Comparison of ENCODE assay signal across 17 cellular contexts in the genomic region with DNA sequence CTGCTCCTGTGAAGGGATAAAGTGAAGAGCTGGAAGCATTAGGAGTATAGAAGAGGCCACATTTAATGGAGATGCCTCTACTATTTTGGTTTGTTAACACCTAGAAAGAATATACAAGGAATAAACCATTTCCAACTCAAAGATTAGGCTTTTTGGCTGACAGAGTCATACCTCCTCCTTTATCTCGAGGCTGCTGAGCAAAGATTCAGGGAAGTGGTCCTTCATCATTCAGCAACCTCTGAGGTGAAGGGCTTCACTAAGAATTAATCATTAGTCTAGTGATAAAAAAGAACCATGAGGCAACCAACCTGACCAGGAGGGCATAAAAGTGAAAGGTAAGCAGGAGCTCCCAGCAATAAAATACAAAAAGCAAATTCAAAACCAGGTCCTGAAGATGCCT. TPM values are rescaled to one million over a fixed set of nuclear protein-coding genes. Genes with fewer than 3 reads are reported as not detected.
DNase-seq lines count a peak whose midpoint lies in the region; ATAC-seq, FAIRE-seq and TF ChIP-seq lines count a peak whose summit lies in the region.
"Had no signal": no experiment of that assay in that cellular context is flagged by ENCODE, and none has a peak within 500 bp of the region (broad histone marks: within the 10 kb centered on the region; RNA-seq: fewer than 3 reads in every experiment).

No MANE protein-coding gene starts in this region.

- POLR2A ChIA-PET in K562 (lab: Yijun Ruan, JAX) = interaction anchor here (0.7 to 1.7 kb wide), 3 partner anchors 8 to 14 kb away, joined by 3 to 11 read pairs (median 4); no protein-coding TSS in a partner anchor
- POLR2A ChIA-PET in T-cell (lab: Charles Lee) = no interaction called here

- peak; percentile 23; the same call in 2 of the 3 replicates for ATAC-seq in K562
- no peak for ATAC-seq in T-cell (replicated peaks in 1 of 4)
- ATAC-seq in GM21737 (IDR thresholded peaks at IDR 0.05; ENCODE audit: unreplicated experiment) = no peak

- H4K20me1 ChIP-seq in BLaER1 treated with 17β-estradiol and CSF1 and Interleukin-3, amounts not matched to agents 10 nM and 100 nM = peaks cover 0 to 98% (median 22%) of the 10 kb centered on the region in 11 experiments; a peak in 12 of 22 replicates
- H4K20me1 ChIP-seq in KMS-11 (ENCODE audit: insufficient read depth) = no peaks in the 10 kb centered on the region
- no peaks in the 10 kb centered on the region for H4K20me1 ChIP-seq in K562 (replicated peaks; ENCODE audit: control insufficient read depth, insufficient read depth, low read length)

- H3K9me3 Mint-ChIP-seq in T-cell = no peaks in the 10 kb centered on the region
- H3K9me3 Mint-ChIP-seq: CD8-positive, alpha-beta memory T cell; IgD-negative memory B cell had no signal

- no peaks in the 10 kb centered on the region for H3K27me3 Mint-ChIP-seq in T-cell
- H3K27me3 Mint-ChIP-seq: CD8-positive, alpha-beta memory T cell had no signal

- H3K27ac Mint-ChIP-seq in T-cell = no peak overlapping the region
- H3K27ac Mint-ChIP-seq: CD14-positive monocyte, IgD-negative memory B cell had no signal

- peaks cover 33% of the 10 kb centered on the region; the same call in 1 of the 2 replicates for H3K79me2 ChIP-seq in KMS-11 (ENCODE audit: insufficient read depth, low read depth)
- H3K79me2 ChIP-seq in K562 (ENCODE audit: control insufficient read depth, insufficient read depth, low read length) = no peaks in the 10 kb centered on the region; the same call in 2 of the 3 replicates
- peaks cover 92% of the 10 kb centered on the region for H3K79me2 ChIP-seq in parathyroid adenoma

- H3K4me2 ChIP-seq in BLaER1 treated with 17β-estradiol and CSF1 and Interleukin-3, amounts not matched to agents 10 nM and 100 nM = peak overlapping the region in 8 of 11 experiments; percentile 17 to 60 (median 46); a peak in 10 of 22 replicates
- H3K4me2 ChIP-seq in KMS-11 = peak overlapping the region; percentile 52; the same call in 1 of the 2 replicates
- H3K4me2 ChIP-seq in K562 (ENCODE audit: insufficient read depth, low read length) = no peak overlapping the region; the same call in 1 of the 2 replicates
- H3K4me2 ChIP-seq in parathyroid adenoma (ENCODE audit: low read length) = no peak overlapping the region

- H3K36me3 Mint-ChIP-seq in T-cell = peaks cover 25% of the 10 kb centered on the region
- H3K36me3 Mint-ChIP-seq: IgD-negative memory B cell had no signal

- no peak overlapping the region for H2AFZ ChIP-seq in KMS-11 (ENCODE audit: low read depth)
- no peak overlapping the region for H2AFZ ChIP-seq in K562 (ENCODE audit: low read depth, low read length)
- H2AFZ ChIP-seq in parathyroid adenoma = no peak overlapping the region
- H2AFZ ChIP-seq: GM23248 had no signal

- no peak overlapping the region for H3K27ac ChIP-seq in BLaER1 treated with 17β-estradiol and CSF1 and Interleukin-3, amounts not matched to agents 10 nM and 100 nM
- H3K27ac ChIP-seq in KMS-11 = no peak overlapping the region
- H3K27ac ChIP-seq in K562 (ENCODE audit: extremely low read depth, low read depth, low read length) = no peak overlapping the region
- H3K27ac ChIP-seq in parathyroid adenoma = peak overlapping the region; percentile 17
- H3K27ac ChIP-seq: GM23248 had no signal

- DNase-seq in K562 (ENCODE audit: extremely low read depth in 1 of 4, low spot score in 3 of 4) (peak in 2 of 4 experiments; percentile 39 to 49), T-cell (no peak), C1 segment of cervical spinal cord (lab: John Stamatoyannopoulos, UW) (no peak), T1000 (lab: John Stamatoyannopoulos, UW) (no peak)
- DNase-seq: ACHN; Caco-2; CD8-positive, alpha-beta memory T cell; DMS53 had no signal

- in situ Hi-C loops in K562 (cut with MboI) = no loop called here

- no peak overlapping the region for H3K4me3 Mint-ChIP-seq in T-cell
- H3K4me3 Mint-ChIP-seq: CD14-positive monocyte, IgD-negative memory B cell had no signal

- H3K4me3 ChIP-seq in BLaER1 treated with 17β-estradiol and CSF1 and Interleukin-3, amounts not matched to agents 10 nM and 100 nM = no peak overlapping the region
- H3K4me3 ChIP-seq in KMS-11 (IDR thresholded peaks at IDR 0.05; ENCODE audit: insufficient read depth, low read depth, low read length) (no peak overlapping the region), K562 (no peak overlapping the region), parathyroid adenoma (ENCODE audit: low read depth, low read length) (no peak overlapping the region)
- H3K4me3 ChIP-seq: GM23248 had no signal

- no peaks in the 10 kb centered on the region for H3K27me3 ChIP-seq in BLaER1 treated with 17β-estradiol and CSF1 and Interleukin-3, amounts not matched to agents 10 nM and 100 nM
- H3K27me3 ChIP-seq in KMS-11 (ENCODE audit: insufficient read depth, low read depth) = no peaks in the 10 kb centered on the region
- no peaks in the 10 kb centered on the region for H3K27me3 ChIP-seq in K562 (ENCODE audit: control insufficient read depth in 2 of 2, insufficient read depth in 2 of 2, low read length in 2 of 2)
- no peaks in the 10 kb centered on the region for H3K27me3 ChIP-seq in parathyroid adenoma (ENCODE audit: control insufficient read depth, insufficient read depth, low read length)

- no peak; the same call in 1 of the 2 replicates for TF ChIP-seq EP300 in K562 (IDR thresholded peaks at IDR 0.05; ENCODE audit: low read length)

- intact Hi-C loops in K562 (cut with micrococcal nuclease) = no loop called here

- H3K9me1 ChIP-seq in K562 (ENCODE audit: control insufficient read depth, insufficient read depth, low read length) = no peaks in the 10 kb centered on the region

- CTCF ChIA-PET in K562 (lab: Yijun Ruan, JAX; ENCODE audit: low intra/inter-chr PET ratio) = no interaction called here
- CTCF ChIA-PET in T-cell (lab: Charles Lee) = interaction anchor here (0.6 to 1.5 kb wide), 4 partner anchors 17 to 109 kb away, joined by 3 to 4 read pairs (median 3); no protein-coding TSS in a partner anchor

- H3K36me3 ChIP-seq in BLaER1 treated with 17β-estradiol and CSF1 and Interleukin-3, amounts not matched to agents 10 nM and 100 nM = peaks cover 31 to 63% (median 46%) of the 10 kb centered on the region in 11 experiments
- H3K36me3 ChIP-seq in KMS-11 (ENCODE audit: insufficient read depth) = no peaks in the 10 kb centered on the region
- no peaks in the 10 kb centered on the region for H3K36me3 ChIP-seq in K562 (ENCODE audit: control insufficient read depth, insufficient read depth, low read length)
- no peaks in the 10 kb centered on the region for H3K36me3 ChIP-seq in parathyroid adenoma (ENCODE audit: control insufficient read depth, insufficient read depth, low read length)

- TF ChIP-seq CTCF in KMS-11 (conservative IDR thresholded peaks at IDR 0.05; ENCODE audit: low read depth, low read length) (no peak), K562 (IDR thresholded peaks at IDR 0.05 in 2 of 3, conservative IDR thresholded peaks at IDR 0.05 in 1 of 3; ENCODE audit: insufficient read depth in 2 of 3, low read depth in 1 of 3, low read length in 3 of 3) (no peak), parathyroid adenoma (IDR thresholded peaks at IDR 0.05) (no peak)

- 0% methylated on average over 1 of the region's 1 CpG for WGBS in K562 (ENCODE audit: insufficient coverage, low coverage, missing lambda C conversion rate)

- BruUV-seq in K562 (replicated peaks; lab: Mats Ljungman, UMichigan) = no TSS peak

- TF ChIP-seq RAD21 in K562 (CRISPR knock-in tag; conservative IDR thresholded peaks at IDR 0.05 in 1 of 2, IDR thresholded peaks at IDR 0.05 in 1 of 2) = no peak

- peaks cover 19 to 52% (median 44%) of the 10 kb centered on the region in 11 experiments for H3K9me3 ChIP-seq in BLaER1 treated with 17β-estradiol and CSF1 and Interleukin-3, amounts not matched to agents 10 nM and 100 nM (replicated peaks in 1 of 11)
- no peaks in the 10 kb centered on the region for H3K9me3 ChIP-seq in K562 (replicated peaks; ENCODE audit: control insufficient read depth, insufficient read depth, low read depth, low read length)
- no peaks in the 10 kb centered on the region for H3K9me3 ChIP-seq in parathyroid adenoma (ENCODE audit: control insufficient read depth, low read length)

- no peak overlapping the region for H3K9ac ChIP-seq in BLaER1 treated with 17β-estradiol and CSF1 and Interleukin-3, amounts not matched to agents 10 nM and 100 nM
- H3K9ac ChIP-seq in KMS-11 (no peak overlapping the region), K562 (ENCODE audit: insufficient read depth in 1 of 2, low read depth in 2 of 2, low read length in 2 of 2) (no peak overlapping the region), parathyroid adenoma (no peak overlapping the region)
- H3K9ac ChIP-seq: GM23248 had no signal

- peaks cover 55 to 65% (median 60%) of the 10 kb centered on the region in 10 experiments for H3K4me1 ChIP-seq in BLaER1 treated with 17β-estradiol and CSF1 and Interleukin-3, amounts not matched to agents 10 nM and 100 nM
- H3K4me1 ChIP-seq in KMS-11 (ENCODE audit: low read depth, poor library complexity, severe bottlenecking) (peaks cover 47% of the 10 kb centered on the region), K562 (replicated peaks in 1 of 2; ENCODE audit: control insufficient read depth in 2 of 2, insufficient read depth in 2 of 2, low read length in 2 of 2) (peaks cover 4 to 22% of the 10 kb centered on the region in 2 experiments), parathyroid adenoma (peaks cover 73% of the 10 kb centered on the region)

- H3K4me1 Mint-ChIP-seq in T-cell = peaks cover 30 to 37% (median 33%) of the 10 kb centered on the region in 3 donors

- no peak for TF ChIP-seq POLR2A in K562 (conservative IDR thresholded peaks at IDR 0.05)

- no peak for FAIRE-seq in K562 (lab: Jason Lieb, UNC)
- FAIRE-seq: GM18507, H54 had no signal

TF ChIP-seq in K562, 482 proteins besides CTCF, POLR2A, EP300 and RAD21 (continues in another document):
- no peak for TF ChIP-seq SMC3 (conservative IDR thresholded peaks at IDR 0.05; ENCODE audit: insufficient read depth, low read depth, low read length)

RNA-seq across cellular contexts. Expression of gene AAK1, which starts 25.8 kb away (rescaled TPM):
- total RNA-seq in K562 (2011; cell fraction: chromatin; rRNA removed; ENCODE audit: low replicate concordance) = 34.4 and 78.8 TPM in 2 replicates
- 16.3 and 20.0 TPM in 2 replicates for total RNA-seq in K562 (2011; cell fraction: nucleolus; rRNA removed)
- total RNA-seq in K562 (2011; cell fraction: nucleoplasm; rRNA removed) = 38.6 and 69.9 TPM in 2 replicates
- total RNA-seq in K562 (2014; rRNA removed) (8.3 and 8.9 TPM in 2 replicates), K562 (2014; rRNA removed; fragmentation: Illumina TruSeq; extraction: Trizol) (6.0 and 6.9 TPM in 2 replicates), K562 (2015; rRNA removed; fragmentation: Illumina TruSeq; extraction: Trizol) (5.5 and 6.8 TPM in 2 replicates), K562 (2021) (13.8 and 17.1 TPM in 2 replicates), T-cell (100 to 1,000 TPM; 170 to 283 (median 177) TPM)
- polyA plus RNA-seq in K562 (2011; rRNA removed) (3.2 and 5.1 TPM in 2 replicates), K562 (2014; fragmentation: Illumina TruSeq; extraction: Trizol) (6.2 and 7.2 TPM in 2 replicates), K562 (2014; fragmentation: Nextera tagmentation; extraction: Ambion mirVana) (1 to 10 TPM in 1 of 2 experiments, under 1 TPM in 1; 0.89 to 2.4 TPM), K562 (2014; rRNA removed) (5.3 and 7.1 TPM in 2 replicates)
- 2.8 and 3.3 TPM in 2 replicates for polyA plus RNA-seq in K562 (2011; cell fraction: cytosol; rRNA removed)
- polyA plus RNA-seq in K562 (2011; cell fraction: nucleus; rRNA removed) = 4.5 and 10.2 TPM in 2 replicates
- polyA plus RNA-seq in K562 (2012) = 8.1 and 15.8 TPM in 2 replicates
- 10.5 and 18.0 TPM in 2 replicates for polyA minus RNA-seq in K562 (2011; rRNA and poly(A)+ RNA removed)
- 4.7 and 7.4 TPM in 2 replicates for polyA minus RNA-seq in K562 (2011; cell fraction: cytosol; rRNA and poly(A)+ RNA removed)
- 8.7 and 10.9 TPM in 2 replicates for polyA minus RNA-seq in K562 (2011; cell fraction: nucleus; rRNA and poly(A)+ RNA removed)

Comparison
In these comparisons a context has a peak if more than half of its experiments do, and no peak if none do; other contexts are left out.
1. H3K4me2 ChIP-seq: peak in BLaER1 treated with 17β-estradiol and CSF1 and Interleukin-3, amounts not matched to agents 10 nM and 100 nM (8 of 11) and KMS-11 (single experiment); none in K562 (single experiment) and parathyroid adenoma (single experiment).